6 cellular contexts compared by ENCODE assay signal in genomic region chr14:94079891-94080605, GRCh38. TPM values are rescaled to one million over a fixed set of nuclear protein-coding genes. Genes with fewer than 3 reads are reported as not detected.
DNase-seq lines count a peak whose midpoint lies in the region; ATAC-seq and TF ChIP-seq lines count a peak whose summit lies in the region.

No MANE protein-coding gene starts in this region.

- no peak for TF ChIP-seq POLR2A in adrenal gland (IDR thresholded peaks at IDR 0.05)

- 2 to 5% (median 2%) methylated on average over 13 of the region's 13 CpGs for WGBS in adrenal gland, 4 donors

- intact Hi-C loops in adrenal gland (cut with DNase I) = loop anchor here in 1 of 2 donors (10.0 kb wide), 1 partner anchor 45 kb away; the partner anchor contains the start of gene IFI27L2

- peak overlapping the region; percentile 88 for H3K9ac ChIP-seq in mucosa of stomach (ENCODE audit: low read length)

- in situ Hi-C loops in HAP-1 (cut with MboI; ENCODE audit: low sequenced_read_pairs) = no loop called here

- ATAC-seq in HG03571 (IDR thresholded peaks at IDR 0.05; ENCODE audit: unreplicated experiment) = no peak

- peak overlapping the region; percentile 91 to 99 (median 96) for H3K27ac ChIP-seq in adrenal gland

- H3K4me3 ChIP-seq in HAP-1 = peak overlapping the region; percentile 94
- peak overlapping the region; percentile 60 to 97 (median 83) for H3K4me3 ChIP-seq in adrenal gland
- H3K4me3 ChIP-seq in mucosa of stomach (ENCODE audit: low read length) = peak overlapping the region; percentile 81

- H3K36me3 ChIP-seq in HAP-1 (replicated peaks) (peaks cover 38% of the 10 kb centered on the region), adrenal gland (replicated peaks in 1 of 2) (peaks cover 0 to 5% of the 10 kb centered on the region in 2 donors), mucosa of stomach (ENCODE audit: control insufficient read depth, insufficient read depth, low read length) (peaks cover 5% of the 10 kb centered on the region)

- no peak for TF ChIP-seq CTCF in adrenal gland (IDR thresholded peaks at IDR 0.05)

- peaks cover 14% of the 10 kb centered on the region for H3K9me3 ChIP-seq in HAP-1
- peaks cover 0 to 9% (median 2%) of the 10 kb centered on the region in 3 donors for H3K9me3 ChIP-seq in adrenal gland (replicated peaks in 1 of 3)
- H3K9me3 ChIP-seq in mucosa of stomach (ENCODE audit: control insufficient read depth, low read length) = no peaks in the 10 kb centered on the region

- DNase-seq in HAP-1 (ENCODE audit: low spot score in 2 of 2) = no peak
- DNase-seq in adrenal gland = no peak
- DNase-seq in EL = no peak
- no peak for DNase-seq in NK-92 (lab: John Stamatoyannopoulos, UW; ENCODE audit: unreplicated experiment)

- H3K4me1 ChIP-seq in HAP-1 (peaks cover 15% of the 10 kb centered on the region), adrenal gland (replicated peaks in 1 of 2) (peaks cover 54 to 64% of the 10 kb centered on the region in 2 donors), mucosa of stomach (ENCODE audit: control insufficient read depth, insufficient read depth, low read length) (peaks cover 32% of the 10 kb centered on the region)

- H3K27me3 ChIP-seq in HAP-1 (ENCODE audit: low read depth) (no peaks in the 10 kb centered on the region), adrenal gland (no peaks in the 10 kb centered on the region), mucosa of stomach (ENCODE audit: control insufficient read depth, insufficient read depth, low read length) (no peaks in the 10 kb centered on the region)

RNA-seq across cellular contexts. Expression of gene DDX24, which starts 1.0 kb away (rescaled TPM):
- total RNA-seq in adrenal gland = 100 to 1,000 TPM; 221 to 423 (median 337) TPM
- 100 to 1,000 TPM; 226 to 616 (median 296) TPM for polyA plus RNA-seq in adrenal gland

RNA-seq across cellular contexts. Expression of gene IFI27L1, which starts 1.1 kb away (rescaled TPM):
- 100 to 1,000 TPM in 1 of 8 donors, 10 to 100 TPM in 7; 54.3 to 233 (median 65.2) TPM for total RNA-seq in adrenal gland
- 100 to 1,000 TPM in 2 of 3 donors, 10 to 100 TPM in 1; 39.7 to 177 (median 101) TPM for polyA plus RNA-seq in adrenal gland

RNA-seq across cellular contexts. Expression of gene IFI27, which starts 30.5 kb away (rescaled TPM):
- 100 to 1,000 TPM; 135 to 685 (median 415) TPM for total RNA-seq in adrenal gland
- 1,000 to 10,000 TPM in 1 of 3 donors, 100 to 1,000 TPM in 2; 177 to 1,446 (median 256) TPM for polyA plus RNA-seq in adrenal gland

RNA-seq across cellular contexts. Expression of gene IFI27L2, which starts 49.4 kb away (rescaled TPM):
- total RNA-seq in adrenal gland = 100 to 1,000 TPM in 4 of 8 donors, 10 to 100 TPM in 4; 85.9 to 312 (median 104) TPM
- polyA plus RNA-seq in adrenal gland = 100 to 1,000 TPM in 2 of 3 donors, 10 to 100 TPM in 1; 51.3 to 499 (median 291) TPM

RNA-seq across cellular contexts. Expression of gene OTUB2, which starts 53.9 kb away (rescaled TPM):
- 1 to 10 TPM in 6 of 8 donors, under 1 TPM in 2; 0.17 to 2.5 (median 1.5) TPM for total RNA-seq in adrenal gland
- 1 to 10 TPM in 1 of 3 donors, under 1 TPM in 2; 0.47 to 2.0 (median 0.48) TPM for polyA plus RNA-seq in adrenal gland
